ENCODE assay signal across 36 cellular contexts in genomic region chr11:85709983-85710382, GRCh38. TPM values are rescaled to one million over a fixed set of nuclear protein-coding genes. Genes with fewer than 3 reads are reported as not detected.
"Had no signal": no experiment of that assay in that cellular context is flagged by ENCODE, and none has a peak within 500 bp of the region (broad histone marks: within the 10 kb centered on the region; RNA-seq: fewer than 3 reads in every experiment).

No MANE protein-coding gene starts in this region.

- H3K36me3 ChIP-seq: adrenal gland, breast epithelium, cardiac muscle cell, colonic mucosa, esophagus muscularis mucosa, gastrocnemius medialis, WERI-Rb-1 had no signal

- H3K27ac ChIP-seq: adrenal gland, breast epithelium, cardiac muscle cell, colonic mucosa, esophagus muscularis mucosa, foreskin keratinocyte, gastrocnemius medialis, heart left ventricle, WERI-Rb-1 had no signal

- H3K9me3 ChIP-seq: adrenal gland, breast epithelium, colonic mucosa, esophagus muscularis mucosa, gastrocnemius medialis, heart left ventricle had no signal

- H3K4me3 ChIP-seq: adrenal gland, breast epithelium, cardiac muscle cell, colonic mucosa, esophagus muscularis mucosa, gastrocnemius medialis, heart left ventricle had no signal

- H3K4me1 ChIP-seq: adrenal gland, breast epithelium, colonic mucosa, esophagus muscularis mucosa, gastrocnemius medialis had no signal

- ATAC-seq: activated CD4-positive, alpha-beta T cell treated with anti-CD3 and anti-CD28 coated beads for 36 hours; activated CD8-positive, alpha-beta memory T cell treated with anti-CD3 and anti-CD28 coated beads, Interleukin-2, amount 10 ng/mL, durations not matched to agents 7 days and 5 days; activated CD8-positive, alpha-beta T cell treated with anti-CD3 and anti-CD28 coated beads, Interleukin-2, amount 10 ng/mL, durations not matched to agents 7 days and 5 days; activated naive CD8-positive, alpha-beta T cell treated with anti-CD3 and anti-CD28 coated beads, Interleukin-2, amount 50 U/mL, for 24 hours; foreskin keratinocyte; gastrocnemius medialis; heart left ventricle; T-helper 17 cell had no signal

- DNase-seq: activated B cell treated with CpG ODN at 0.5 μM for 24 hours; activated CD4-positive, alpha-beta memory T cell treated with anti-CD3 and anti-CD28 coated beads for 36 hours; activated CD4-positive, alpha-beta T cell treated with anti-CD3 and anti-CD28 coated beads for 36 hours; activated CD4-positive, alpha-beta T cell treated with anti-CD3 and anti-CD28 coated beads, Interleukin-2, amount 10 ng/mL, durations not matched to agents 24 days and 14 days; activated CD4-positive, CD25-positive, alpha-beta regulatory T cell treated with anti-CD3 and anti-CD28 coated beads, Interleukin-2, amount 50 U/mL, for 72 hours; activated CD8-positive, alpha-beta memory T cell treated with anti-CD3 and anti-CD28 coated beads, Interleukin-2, amount 10 ng/mL, durations not matched to agents 7 days and 5 days; activated CD8-positive, alpha-beta memory T cell treated with anti-CD3 and anti-CD28 coated beads, Interleukin-2, amount 50 U/mL, for 4 hours; activated CD8-positive, alpha-beta T cell treated with anti-CD3 and anti-CD28 coated beads, Interleukin-2, amount 10 ng/mL, durations not matched to agents 7 days and 5 days; activated effector memory CD4-positive, alpha-beta T cell treated with anti-CD3 and anti-CD28 coated beads, Interleukin-2, amount 50 U/mL, for 16 hours; activated naive CD4-positive, alpha-beta T cell treated with anti-CD3 and anti-CD28 coated beads for 36 hours; activated naive CD8-positive, alpha-beta T cell treated with anti-CD3 and anti-CD28 coated beads for 36 hours; activated naive CD8-positive, alpha-beta T cell treated with anti-CD3 and anti-CD28 coated beads, Interleukin-2, amount 50 U/mL, for 24 hours; activated T-cell treated with anti-CD3 and anti-CD28 coated beads, Interleukin-2, amount 50 U/mL, for 1 hour; activated T-cell treated with anti-CD3 and anti-CD28 coated beads, Interleukin-2, amount 50 U/mL, for 48 hours; adrenal gland; amygdala; aorta; central memory CD4-positive, alpha-beta T cell; cerebellar nuclear complex; colonic mucosa; effector CD8-positive, alpha-beta T cell; endodermal cell; erythroblast; foreskin keratinocyte; gastrocnemius medialis; glutamatergic neuron; heart left ventricle; T-helper 17 cell; T1000; WERI-Rb-1 had no signal

- H3K27me3 ChIP-seq: adrenal gland, breast epithelium, cardiac muscle cell, colonic mucosa, esophagus muscularis mucosa, foreskin keratinocyte, gastrocnemius medialis, heart left ventricle had no signal

RNA-seq across cellular contexts. Expression of gene CCDC89, which starts 24.0 kb away (rescaled TPM):
- total RNA-seq: activated B cell treated with CpG ODN at 0.5 μM for 24 hours; activated CD4-positive, alpha-beta memory T cell treated with anti-CD3 and anti-CD28 coated beads for 36 hours; activated CD4-positive, alpha-beta T cell treated with anti-CD3 and anti-CD28 coated beads for 36 hours; activated CD8-positive, alpha-beta memory T cell treated with anti-CD3 and anti-CD28 coated beads for 36 hours; activated naive CD4-positive, alpha-beta T cell treated with anti-CD3 and anti-CD28 coated beads for 36 hours; activated naive CD8-positive, alpha-beta T cell treated with anti-CD3 and anti-CD28 coated beads for 36 hours; activated T-helper 2 cell treated with anti-CD3 and anti-CD28 coated beads, Interferon-gamma antibody, Interleukin-2, Interleukin-4, amounts not matched to agents 10 μg/mL and 5 μg/mL and 100 μg/mL, durations not matched to agents 14 hours and 24 hours and 36 hours; dermis microvascular lymphatic vessel endothelial cell; endodermal cell had no signal
